ENCODE assay signal across 1 cellular context in the genomic region with DNA sequence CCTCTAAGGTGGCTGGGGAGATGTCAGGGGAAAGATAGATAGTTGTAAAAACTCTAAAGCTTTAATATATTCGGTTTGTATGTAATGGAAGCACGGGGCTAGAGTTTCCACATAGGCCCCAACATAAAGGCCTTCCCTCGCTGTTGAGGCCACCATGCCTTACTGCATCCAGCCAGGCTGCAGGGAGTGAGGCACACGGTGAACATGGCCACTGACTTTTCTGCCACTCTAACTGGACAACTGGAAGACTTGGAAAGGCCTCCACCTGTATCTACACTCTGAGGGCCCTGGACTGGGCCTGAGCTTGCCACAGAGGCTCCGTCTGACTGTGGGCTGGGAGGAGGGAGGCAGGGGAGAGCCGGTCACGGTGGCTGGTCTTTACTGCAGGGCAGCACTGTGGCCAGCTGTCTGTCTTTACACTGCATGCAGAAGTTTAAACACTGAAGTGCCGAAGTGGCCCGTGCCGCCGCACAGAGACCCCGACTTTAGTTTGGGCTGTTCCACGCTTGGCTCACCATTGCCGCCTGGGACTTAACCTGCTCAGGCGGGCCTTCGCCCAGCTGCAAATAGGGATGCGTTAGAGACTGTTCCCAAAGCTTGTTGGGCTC.
TF ChIP-seq lines count a peak whose summit lies in the region.

No MANE protein-coding gene starts in this region.

TF ChIP-seq in HepG2, 621 proteins besides CTCF, POLR2A, EP300 and RAD21:
- TF ChIP-seq POLR2G (IDR thresholded peaks at IDR 0.05; ENCODE audit: low read depth, low read length) (peak; percentile 10; the same call in 1 of the 2 replicates), ZBTB1 (CRISPR knock-in tag; IDR thresholded peaks at IDR 0.05; ENCODE audit: borderline replicate concordance) (no peak), RBFOX2 (IDR thresholded peaks at IDR 0.05; ENCODE audit: low read depth, low read length) (0 out of 2 replicates have a peak, but pooled peaks have one; percentile 5), RBM22 (optimal IDR thresholded peaks at IDR 0.05; ENCODE audit: low read length) (peak; percentile 77), LCORL (IDR thresholded peaks at IDR 0.05) (no peak), LCORL (CRISPR knock-in tag; IDR thresholded peaks at IDR 0.05) (no peak), ARNT (IDR thresholded peaks at IDR 0.05) (no peak), TARDBP (CRISPR knock-in tag; IDR thresholded peaks at IDR 0.05) (no peak), STAT5B (CRISPR knock-in tag; IDR thresholded peaks at IDR 0.05) (no peak), PTBP1 (IDR thresholded peaks at IDR 0.05; ENCODE audit: low read depth, low read length, poor library complexity, severe bottlenecking) (no peak), FOXK1 (CRISPR knock-in tag; IDR thresholded peaks at IDR 0.05; ENCODE audit: borderline replicate concordance, low read depth) (no peak), HDAC6 (IDR thresholded peaks at IDR 0.05; ENCODE audit: low read depth, low read length) (no peak), ZFY (CRISPR knock-in tag; IDR thresholded peaks at IDR 0.05) (no peak)
- TF ChIP-seq, protein P1, sequence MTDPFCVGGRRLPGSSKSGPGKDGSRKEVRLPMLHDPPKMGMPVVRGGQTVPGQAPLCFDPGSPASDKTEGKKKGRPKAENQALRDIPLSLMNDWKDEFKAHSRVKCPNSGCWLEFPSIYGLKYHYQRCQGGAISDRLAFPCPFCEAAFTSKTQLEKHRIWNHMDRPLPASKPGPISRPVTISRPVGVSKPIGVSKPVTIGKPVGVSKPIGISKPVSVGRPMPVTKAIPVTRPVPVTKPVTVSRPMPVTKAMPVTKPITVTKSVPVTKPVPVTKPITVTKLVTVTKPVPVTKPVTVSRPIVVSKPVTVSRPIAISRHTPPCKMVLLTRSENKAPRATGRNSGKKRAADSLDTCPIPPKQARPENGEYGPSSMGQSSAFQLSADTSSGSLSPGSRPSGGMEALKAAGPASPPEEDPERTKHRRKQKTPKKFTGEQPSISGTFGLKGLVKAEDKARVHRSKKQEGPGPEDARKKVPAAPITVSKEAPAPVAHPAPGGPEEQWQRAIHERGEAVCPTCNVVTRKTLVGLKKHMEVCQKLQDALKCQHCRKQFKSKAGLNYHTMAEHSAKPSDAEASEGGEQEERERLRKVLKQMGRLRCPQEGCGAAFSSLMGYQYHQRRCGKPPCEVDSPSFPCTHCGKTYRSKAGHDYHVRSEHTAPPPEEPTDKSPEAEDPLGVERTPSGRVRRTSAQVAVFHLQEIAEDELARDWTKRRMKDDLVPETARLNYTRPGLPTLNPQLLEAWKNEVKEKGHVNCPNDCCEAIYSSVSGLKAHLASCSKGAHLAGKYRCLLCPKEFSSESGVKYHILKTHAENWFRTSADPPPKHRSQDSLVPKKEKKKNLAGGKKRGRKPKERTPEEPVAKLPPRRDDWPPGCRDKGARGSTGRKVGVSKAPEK (CRISPR knock-in tag; IDR thresholded peaks at IDR 0.05; ENCODE audit: borderline replicate concordance), result no peak
- TF ChIP-seq, protein P2, sequence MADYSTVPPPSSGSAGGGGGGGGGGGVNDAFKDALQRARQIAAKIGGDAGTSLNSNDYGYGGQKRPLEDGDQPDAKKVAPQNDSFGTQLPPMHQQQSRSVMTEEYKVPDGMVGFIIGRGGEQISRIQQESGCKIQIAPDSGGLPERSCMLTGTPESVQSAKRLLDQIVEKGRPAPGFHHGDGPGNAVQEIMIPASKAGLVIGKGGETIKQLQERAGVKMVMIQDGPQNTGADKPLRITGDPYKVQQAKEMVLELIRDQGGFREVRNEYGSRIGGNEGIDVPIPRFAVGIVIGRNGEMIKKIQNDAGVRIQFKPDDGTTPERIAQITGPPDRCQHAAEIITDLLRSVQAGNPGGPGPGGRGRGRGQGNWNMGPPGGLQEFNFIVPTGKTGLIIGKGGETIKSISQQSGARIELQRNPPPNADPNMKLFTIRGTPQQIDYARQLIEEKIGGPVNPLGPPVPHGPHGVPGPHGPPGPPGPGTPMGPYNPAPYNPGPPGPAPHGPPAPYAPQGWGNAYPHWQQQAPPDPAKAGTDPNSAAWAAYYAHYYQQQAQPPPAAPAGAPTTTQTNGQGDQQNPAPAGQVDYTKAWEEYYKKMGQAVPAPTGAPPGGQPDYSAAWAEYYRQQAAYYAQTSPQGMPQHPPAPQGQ (CRISPR knock-in tag; IDR thresholded peaks at IDR 0.05; ENCODE audit: borderline replicate concordance), result no peak
- TF ChIP-seq, protein P3, sequence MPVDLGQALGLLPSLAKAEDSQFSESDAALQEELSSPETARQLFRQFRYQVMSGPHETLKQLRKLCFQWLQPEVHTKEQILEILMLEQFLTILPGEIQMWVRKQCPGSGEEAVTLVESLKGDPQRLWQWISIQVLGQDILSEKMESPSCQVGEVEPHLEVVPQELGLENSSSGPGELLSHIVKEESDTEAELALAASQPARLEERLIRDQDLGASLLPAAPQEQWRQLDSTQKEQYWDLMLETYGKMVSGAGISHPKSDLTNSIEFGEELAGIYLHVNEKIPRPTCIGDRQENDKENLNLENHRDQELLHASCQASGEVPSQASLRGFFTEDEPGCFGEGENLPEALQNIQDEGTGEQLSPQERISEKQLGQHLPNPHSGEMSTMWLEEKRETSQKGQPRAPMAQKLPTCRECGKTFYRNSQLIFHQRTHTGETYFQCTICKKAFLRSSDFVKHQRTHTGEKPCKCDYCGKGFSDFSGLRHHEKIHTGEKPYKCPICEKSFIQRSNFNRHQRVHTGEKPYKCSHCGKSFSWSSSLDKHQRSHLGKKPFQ (CRISPR knock-in tag; IDR thresholded peaks at IDR 0.05; ENCODE audit: insufficient replicate concordance), result no peak
- TF ChIP-seq, protein P4, sequence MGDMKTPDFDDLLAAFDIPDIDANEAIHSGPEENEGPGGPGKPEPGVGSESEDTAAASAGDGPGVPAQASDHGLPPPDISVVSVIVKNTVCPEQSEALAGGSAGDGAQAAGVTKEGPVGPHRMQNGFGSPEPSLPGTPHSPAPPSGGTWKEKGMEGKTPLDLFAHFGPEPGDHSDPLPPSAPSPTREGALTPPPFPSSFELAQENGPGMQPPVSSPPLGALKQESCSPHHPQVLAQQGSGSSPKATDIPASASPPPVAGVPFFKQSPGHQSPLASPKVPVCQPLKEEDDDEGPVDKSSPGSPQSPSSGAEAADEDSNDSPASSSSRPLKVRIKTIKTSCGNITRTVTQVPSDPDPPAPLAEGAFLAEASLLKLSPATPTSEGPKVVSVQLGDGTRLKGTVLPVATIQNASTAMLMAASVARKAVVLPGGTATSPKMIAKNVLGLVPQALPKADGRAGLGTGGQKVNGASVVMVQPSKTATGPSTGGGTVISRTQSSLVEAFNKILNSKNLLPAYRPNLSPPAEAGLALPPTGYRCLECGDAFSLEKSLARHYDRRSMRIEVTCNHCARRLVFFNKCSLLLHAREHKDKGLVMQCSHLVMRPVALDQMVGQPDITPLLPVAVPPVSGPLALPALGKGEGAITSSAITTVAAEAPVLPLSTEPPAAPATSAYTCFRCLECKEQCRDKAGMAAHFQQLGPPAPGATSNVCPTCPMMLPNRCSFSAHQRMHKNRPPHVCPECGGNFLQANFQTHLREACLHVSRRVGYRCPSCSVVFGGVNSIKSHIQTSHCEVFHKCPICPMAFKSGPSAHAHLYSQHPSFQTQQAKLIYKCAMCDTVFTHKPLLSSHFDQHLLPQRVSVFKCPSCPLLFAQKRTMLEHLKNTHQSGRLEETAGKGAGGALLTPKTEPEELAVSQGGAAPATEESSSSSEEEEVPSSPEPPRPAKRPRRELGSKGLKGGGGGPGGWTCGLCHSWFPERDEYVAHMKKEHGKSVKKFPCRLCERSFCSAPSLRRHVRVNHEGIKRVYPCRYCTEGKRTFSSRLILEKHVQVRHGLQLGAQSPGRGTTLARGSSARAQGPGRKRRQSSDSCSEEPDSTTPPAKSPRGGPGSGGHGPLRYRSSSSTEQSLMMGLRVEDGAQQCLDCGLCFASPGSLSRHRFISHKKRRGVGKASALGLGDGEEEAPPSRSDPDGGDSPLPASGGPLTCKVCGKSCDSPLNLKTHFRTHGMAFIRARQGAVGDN (CRISPR knock-in tag; IDR thresholded peaks at IDR 0.05), result 0 out of 2 replicates have a peak, but pooled peaks have one; percentile 6
- TF ChIP-seq, protein P5, sequence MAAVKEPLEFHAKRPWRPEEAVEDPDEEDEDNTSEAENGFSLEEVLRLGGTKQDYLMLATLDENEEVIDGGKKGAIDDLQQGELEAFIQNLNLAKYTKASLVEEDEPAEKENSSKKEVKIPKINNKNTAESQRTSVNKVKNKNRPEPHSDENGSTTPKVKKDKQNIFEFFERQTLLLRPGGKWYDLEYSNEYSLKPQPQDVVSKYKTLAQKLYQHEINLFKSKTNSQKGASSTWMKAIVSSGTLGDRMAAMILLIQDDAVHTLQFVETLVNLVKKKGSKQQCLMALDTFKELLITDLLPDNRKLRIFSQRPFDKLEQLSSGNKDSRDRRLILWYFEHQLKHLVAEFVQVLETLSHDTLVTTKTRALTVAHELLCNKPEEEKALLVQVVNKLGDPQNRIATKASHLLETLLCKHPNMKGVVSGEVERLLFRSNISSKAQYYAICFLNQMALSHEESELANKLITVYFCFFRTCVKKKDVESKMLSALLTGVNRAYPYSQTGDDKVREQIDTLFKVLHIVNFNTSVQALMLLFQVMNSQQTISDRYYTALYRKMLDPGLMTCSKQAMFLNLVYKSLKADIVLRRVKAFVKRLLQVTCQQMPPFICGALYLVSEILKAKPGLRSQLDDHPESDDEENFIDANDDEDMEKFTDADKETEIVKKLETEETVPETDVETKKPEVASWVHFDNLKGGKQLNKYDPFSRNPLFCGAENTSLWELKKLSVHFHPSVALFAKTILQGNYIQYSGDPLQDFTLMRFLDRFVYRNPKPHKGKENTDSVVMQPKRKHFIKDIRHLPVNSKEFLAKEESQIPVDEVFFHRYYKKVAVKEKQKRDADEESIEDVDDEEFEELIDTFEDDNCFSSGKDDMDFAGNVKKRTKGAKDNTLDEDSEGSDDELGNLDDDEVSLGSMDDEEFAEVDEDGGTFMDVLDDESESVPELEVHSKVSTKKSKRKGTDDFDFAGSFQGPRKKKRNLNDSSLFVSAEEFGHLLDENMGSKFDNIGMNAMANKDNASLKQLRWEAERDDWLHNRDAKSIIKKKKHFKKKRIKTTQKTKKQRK (IDR thresholded peaks at IDR 0.05; ENCODE audit: low read length), result no peak
- TF ChIP-seq, protein P6, sequence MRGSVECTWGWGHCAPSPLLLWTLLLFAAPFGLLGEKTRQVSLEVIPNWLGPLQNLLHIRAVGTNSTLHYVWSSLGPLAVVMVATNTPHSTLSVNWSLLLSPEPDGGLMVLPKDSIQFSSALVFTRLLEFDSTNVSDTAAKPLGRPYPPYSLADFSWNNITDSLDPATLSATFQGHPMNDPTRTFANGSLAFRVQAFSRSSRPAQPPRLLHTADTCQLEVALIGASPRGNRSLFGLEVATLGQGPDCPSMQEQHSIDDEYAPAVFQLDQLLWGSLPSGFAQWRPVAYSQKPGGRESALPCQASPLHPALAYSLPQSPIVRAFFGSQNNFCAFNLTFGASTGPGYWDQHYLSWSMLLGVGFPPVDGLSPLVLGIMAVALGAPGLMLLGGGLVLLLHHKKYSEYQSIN (CRISPR knock-in tag; IDR thresholded peaks at IDR 0.05; ENCODE audit: borderline replicate concordance), result no peak
- TF ChIP-seq, protein P7, sequence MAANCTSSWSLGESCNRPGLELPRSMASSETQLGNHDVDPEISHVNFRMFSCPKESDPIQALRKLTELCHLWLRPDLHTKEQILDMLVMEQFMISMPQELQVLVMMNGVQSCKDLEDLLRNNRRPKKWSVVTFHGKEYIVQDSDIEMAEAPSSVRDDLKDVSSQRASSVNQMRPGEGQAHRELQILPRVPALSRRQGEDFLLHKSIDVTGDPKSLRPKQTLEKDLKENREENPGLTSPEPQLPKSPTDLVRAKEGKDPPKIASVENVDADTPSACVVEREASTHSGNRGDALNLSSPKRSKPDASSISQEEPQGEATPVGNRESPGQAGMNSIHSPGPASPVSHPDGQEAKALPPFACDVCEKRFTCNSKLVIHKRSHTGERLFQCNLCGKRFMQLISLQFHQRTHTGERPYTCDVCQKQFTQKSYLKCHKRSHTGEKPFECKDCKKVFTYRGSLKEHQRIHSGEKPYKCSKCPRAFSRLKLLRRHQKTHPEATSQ (CRISPR knock-in tag; IDR thresholded peaks at IDR 0.05; ENCODE audit: borderline replicate concordance), result no peak
